8 cellular contexts compared by ENCODE assay signal in genomic region chr3:79018671-79019136, GRCh38.
DNase-seq lines count a peak whose midpoint lies in the region; ATAC-seq and TF ChIP-seq lines count a peak whose summit lies in the region.

No MANE protein-coding gene starts in this region.

- no peak overlapping the region for H3K27ac Mint-ChIP-seq in activated CD8-positive, alpha-beta T cell treated with anti-CD3 and anti-CD28 coated beads for 36 hours
- no peak overlapping the region for H3K27ac Mint-ChIP-seq in natural killer cell

- TF ChIP-seq RAD21 in neural cell (conservative IDR thresholded peaks at IDR 0.05): peak; percentile 47

- peaks cover 4% of the 10 kb centered on the region for H3K9me3 Mint-ChIP-seq in activated CD8-positive, alpha-beta T cell treated with anti-CD3 and anti-CD28 coated beads for 36 hours
- H3K9me3 Mint-ChIP-seq in natural killer cell: peaks cover 0 to 7% of the 10 kb centered on the region in 2 donors

- no peak for TF ChIP-seq CTCF in activated CD8-positive, alpha-beta T cell treated with anti-CD3 and anti-CD28 coated beads for 36 hours (IDR thresholded peaks at IDR 0.05)
- TF ChIP-seq CTCF in neural cell (IDR thresholded peaks at IDR 0.05; ENCODE audit: poor library complexity, severe bottlenecking) (peak; percentile 41), natural killer cell (IDR thresholded peaks at IDR 0.05) (no peak)

- no peak overlapping the region for H2AFZ ChIP-seq in neural cell (ENCODE audit: low read depth, low read length)

- H3K9me2 ChIP-seq in neural cell (ENCODE audit: insufficient read depth, low read length): no peaks in the 10 kb centered on the region

- H3K4me3 ChIP-seq in neural cell (ENCODE audit: low read length): peak overlapping the region; percentile 87

- H3K27me3 Mint-ChIP-seq in activated CD8-positive, alpha-beta T cell treated with anti-CD3 and anti-CD28 coated beads for 36 hours: peaks cover 8% of the 10 kb centered on the region
- H3K27me3 Mint-ChIP-seq in natural killer cell (ENCODE audit: low read depth in 2 of 2): peaks cover 5 to 7% of the 10 kb centered on the region in 2 donors

- ATAC-seq in HG03460 (IDR thresholded peaks at IDR 0.05; ENCODE audit: unreplicated experiment): peak; percentile 44
- ATAC-seq in activated CD8-positive, alpha-beta T cell treated with anti-CD3 and anti-CD28 coated beads for 36 hours: peak; percentile 65
- ATAC-seq in natural killer cell: no peak
- no peak for ATAC-seq in HG03135 (IDR thresholded peaks at IDR 0.05; ENCODE audit: unreplicated experiment)

- peaks cover 55% of the 10 kb centered on the region for H3K79me2 ChIP-seq in neural cell (replicated peaks; ENCODE audit: insufficient read depth, low read length)

- H3K4me2 ChIP-seq in neural cell (ENCODE audit: low read length): peak overlapping the region; percentile 56

- H3K4me1 Mint-ChIP-seq in activated CD8-positive, alpha-beta T cell treated with anti-CD3 and anti-CD28 coated beads for 36 hours (ENCODE audit: low read depth): peaks cover 6% of the 10 kb centered on the region
- peaks cover 0 to 4% of the 10 kb centered on the region in 2 donors for H3K4me1 Mint-ChIP-seq in natural killer cell

- no peak for TF ChIP-seq EP300 in neural cell (conservative IDR thresholded peaks at IDR 0.05; ENCODE audit: poor library complexity, severe bottlenecking)

- peak overlapping the region; percentile 82 for H3K27ac ChIP-seq in neural cell (ENCODE audit: low read length)

- POLR2A ChIA-PET in activated CD8-positive, alpha-beta T cell treated with anti-CD3 and anti-CD28 coated beads for 36 hours (lab: Charles Lee): interaction anchor here (1.0 kb wide), 1 partner anchor 187 kb away, joined by 3 read pairs; no protein-coding TSS in a partner anchor

- H3K36me3 ChIP-seq in neural cell (ENCODE audit: insufficient read depth, low read length): no peaks in the 10 kb centered on the region

- no peaks in the 10 kb centered on the region for H3F3A ChIP-seq in neural cell (ENCODE audit: insufficient read depth, low read length, poor library complexity, severe bottlenecking)

- intact Hi-C loops in activated CD8-positive, alpha-beta T cell treated with anti-CD3 and anti-CD28 coated beads for 36 hours (cut with micrococcal nuclease): loop anchor here (5.0 kb wide), 1 partner anchor 356 kb away; no protein-coding TSS in a partner anchor
- intact Hi-C loops in natural killer cell (cut with micrococcal nuclease): no loop called here

- H3K4me3 Mint-ChIP-seq in activated CD8-positive, alpha-beta T cell treated with anti-CD3 and anti-CD28 coated beads for 36 hours: no peak overlapping the region
- H3K4me3 Mint-ChIP-seq in natural killer cell: no peak overlapping the region

- CTCF ChIA-PET in activated CD8-positive, alpha-beta T cell treated with anti-CD3 and anti-CD28 coated beads for 36 hours (lab: Charles Lee): no interaction called here

- no peaks in the 10 kb centered on the region for H3K36me3 Mint-ChIP-seq in activated CD8-positive, alpha-beta T cell treated with anti-CD3 and anti-CD28 coated beads for 36 hours (ENCODE audit: low read depth)
- H3K36me3 Mint-ChIP-seq in natural killer cell: peaks cover 7% of the 10 kb centered on the region

- H3K9ac ChIP-seq in neural cell (ENCODE audit: low read length): peak overlapping the region; percentile 70

- peak; percentile 43 for DNase-seq in NCI-H1092 treated with DMSO at 0.1 percent for 48 hours (lab: John Stamatoyannopoulos, UW)
- no peak for DNase-seq in NCI-H1092 (lab: John Stamatoyannopoulos, UW)
- DNase-seq in activated CD8-positive, alpha-beta T cell treated with anti-CD3 and anti-CD28 coated beads for 36 hours: peak; percentile 56
- DNase-seq in foreskin melanocyte: peak; percentile 70
- DNase-seq in natural killer cell: no peak

- peaks cover 5% of the 10 kb centered on the region for H3K27me3 ChIP-seq in neural cell (ENCODE audit: insufficient read depth, low read depth, low read length)

- H4K20me1 ChIP-seq in neural cell (ENCODE audit: insufficient read depth): peaks cover 22% of the 10 kb centered on the region

- no peaks in the 10 kb centered on the region for H3K9me3 ChIP-seq in neural cell (ENCODE audit: low read length)

TF ChIP-seq in neural cell, 6 proteins besides CTCF, POLR2A, EP300 and RAD21:
- TF ChIP-seq POLR2AphosphoS5 (IDR thresholded peaks at IDR 0.05) (peak; percentile 32), SMC3 (conservative IDR thresholded peaks at IDR 0.05; ENCODE audit: poor library complexity) (peak; percentile 12), REST (IDR thresholded peaks at IDR 0.05; ENCODE audit: borderline replicate concordance) (no peak), MXI1 (conservative IDR thresholded peaks at IDR 0.05; ENCODE audit: poor library complexity, severe bottlenecking) (peak; percentile 24)

Comparison
In these comparisons a context has a peak if more than half of its experiments do, and no peak if none do; other contexts are left out.
1. DNase-seq: peak in NCI-H1092 treated with DMSO at 0.1 percent for 48 hours (single experiment), activated CD8-positive, alpha-beta T cell treated with anti-CD3 and anti-CD28 coated beads for 36 hours (single experiment) and foreskin melanocyte (single experiment); none in NCI-H1092 (single experiment) and natural killer cell (single experiment).
2. ATAC-seq: peak in HG03460 (single experiment) and activated CD8-positive, alpha-beta T cell treated with anti-CD3 and anti-CD28 coated beads for 36 hours (single experiment); none in natural killer cell (0 of 3) and HG03135 (single experiment).